In the genomic region with DNA sequence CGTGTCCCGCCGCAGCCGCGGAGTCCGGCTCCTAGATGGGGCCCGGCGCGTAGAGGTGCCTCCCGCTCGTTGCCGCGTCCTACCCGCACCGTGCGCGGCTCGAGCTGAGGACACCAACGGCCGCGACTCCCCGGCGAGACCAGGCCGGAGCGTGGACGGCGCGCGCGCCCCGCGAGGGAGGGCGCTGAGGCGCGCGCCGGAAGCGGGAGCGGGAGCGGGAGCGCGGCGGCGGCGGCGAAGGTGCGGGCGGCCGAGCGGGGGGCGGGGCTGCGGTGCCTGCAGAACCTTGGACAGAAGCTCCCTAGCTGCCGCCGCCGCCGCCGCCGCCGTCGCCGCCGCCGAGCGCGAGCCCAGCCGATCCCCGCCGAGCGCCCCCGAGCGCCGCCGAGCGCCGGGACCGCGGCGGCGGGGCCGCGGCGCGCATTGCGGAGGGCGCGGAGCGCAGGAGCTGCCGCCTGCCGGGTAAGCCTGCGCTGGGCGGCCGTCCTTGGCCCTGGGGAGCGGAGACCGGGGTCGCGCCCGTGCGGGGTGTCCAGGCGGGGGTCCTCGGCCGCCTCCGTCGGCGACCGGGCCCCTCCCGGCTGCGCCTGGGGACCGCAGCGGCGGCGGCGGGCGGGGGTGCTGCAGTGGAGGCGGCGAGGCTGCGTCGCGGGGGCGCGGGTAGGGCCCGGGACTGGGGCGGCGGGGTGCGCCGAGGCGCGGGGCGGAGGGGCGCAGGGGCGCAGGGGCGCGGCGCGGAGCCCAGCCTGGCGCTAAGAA, we compare ENCODE assay signal across 1 cellular context.
TF ChIP-seq lines count a peak whose summit lies in the region.

A gene (plus strand): TSS at position 293 of the 759 bp plus-strand sequence. CDS start 628 bp downstream, outside the sequence.

TF ChIP-seq in HEK293, 187 proteins besides CTCF, POLR2A, EP300 and RAD21 (continued from another document):
- TF ChIP-seq, protein P1, sequence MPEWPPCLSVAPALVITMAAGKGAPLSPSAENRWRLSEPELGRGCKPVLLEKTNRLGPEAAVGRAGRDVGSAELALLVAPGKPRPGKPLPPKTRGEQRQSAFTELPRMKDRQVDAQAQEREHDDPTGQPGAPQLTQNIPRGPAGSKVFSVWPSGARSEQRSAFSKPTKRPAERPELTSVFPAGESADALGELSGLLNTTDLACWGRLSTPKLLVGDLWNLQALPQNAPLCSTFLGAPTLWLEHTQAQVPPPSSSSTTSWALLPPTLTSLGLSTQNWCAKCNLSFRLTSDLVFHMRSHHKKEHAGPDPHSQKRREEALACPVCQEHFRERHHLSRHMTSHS (tag by site-specific recombination; IDR thresholded peaks at IDR 0.05) = no peak
- TF ChIP-seq ZNF114 (tag by site-specific recombination; IDR thresholded peaks at IDR 0.05) = no peak
- no peak for TF ChIP-seq ZBTB17 (tag by site-specific recombination; IDR thresholded peaks at IDR 0.05)
- no peak for TF ChIP-seq IKZF3 (tag by site-specific recombination; IDR thresholded peaks at IDR 0.05)
- no peak for TF ChIP-seq ZNF248 (tag by site-specific recombination; IDR thresholded peaks at IDR 0.05)
- no peak for TF ChIP-seq ZNF138 (tag by site-specific recombination; IDR thresholded peaks at IDR 0.05; ENCODE audit: borderline replicate concordance)
- no peak for TF ChIP-seq ZNF2 (tag by site-specific recombination; IDR thresholded peaks at IDR 0.05)
- no peak for TF ChIP-seq ZNF121 (tag by site-specific recombination; IDR thresholded peaks at IDR 0.05)
- TF ChIP-seq, protein P2, sequence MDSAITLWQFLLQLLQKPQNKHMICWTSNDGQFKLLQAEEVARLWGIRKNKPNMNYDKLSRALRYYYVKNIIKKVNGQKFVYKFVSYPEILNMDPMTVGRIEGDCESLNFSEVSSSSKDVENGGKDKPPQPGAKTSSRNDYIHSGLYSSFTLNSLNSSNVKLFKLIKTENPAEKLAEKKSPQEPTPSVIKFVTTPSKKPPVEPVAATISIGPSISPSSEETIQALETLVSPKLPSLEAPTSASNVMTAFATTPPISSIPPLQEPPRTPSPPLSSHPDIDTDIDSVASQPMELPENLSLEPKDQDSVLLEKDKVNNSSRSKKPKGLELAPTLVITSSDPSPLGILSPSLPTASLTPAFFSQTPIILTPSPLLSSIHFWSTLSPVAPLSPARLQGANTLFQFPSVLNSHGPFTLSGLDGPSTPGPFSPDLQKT (IDR thresholded peaks at IDR 0.05; ENCODE audit: borderline replicate concordance, low read depth, low read length) = no peak
- no peak for TF ChIP-seq ZNF830 (tag by site-specific recombination; IDR thresholded peaks at IDR 0.05; ENCODE audit: low read depth)
- no peak for TF ChIP-seq ZNF623 (tag by site-specific recombination; IDR thresholded peaks at IDR 0.05)
- TF ChIP-seq ZBTB48 (tag by site-specific recombination; IDR thresholded peaks at IDR 0.05) = no peak
- TF ChIP-seq, protein P3, sequence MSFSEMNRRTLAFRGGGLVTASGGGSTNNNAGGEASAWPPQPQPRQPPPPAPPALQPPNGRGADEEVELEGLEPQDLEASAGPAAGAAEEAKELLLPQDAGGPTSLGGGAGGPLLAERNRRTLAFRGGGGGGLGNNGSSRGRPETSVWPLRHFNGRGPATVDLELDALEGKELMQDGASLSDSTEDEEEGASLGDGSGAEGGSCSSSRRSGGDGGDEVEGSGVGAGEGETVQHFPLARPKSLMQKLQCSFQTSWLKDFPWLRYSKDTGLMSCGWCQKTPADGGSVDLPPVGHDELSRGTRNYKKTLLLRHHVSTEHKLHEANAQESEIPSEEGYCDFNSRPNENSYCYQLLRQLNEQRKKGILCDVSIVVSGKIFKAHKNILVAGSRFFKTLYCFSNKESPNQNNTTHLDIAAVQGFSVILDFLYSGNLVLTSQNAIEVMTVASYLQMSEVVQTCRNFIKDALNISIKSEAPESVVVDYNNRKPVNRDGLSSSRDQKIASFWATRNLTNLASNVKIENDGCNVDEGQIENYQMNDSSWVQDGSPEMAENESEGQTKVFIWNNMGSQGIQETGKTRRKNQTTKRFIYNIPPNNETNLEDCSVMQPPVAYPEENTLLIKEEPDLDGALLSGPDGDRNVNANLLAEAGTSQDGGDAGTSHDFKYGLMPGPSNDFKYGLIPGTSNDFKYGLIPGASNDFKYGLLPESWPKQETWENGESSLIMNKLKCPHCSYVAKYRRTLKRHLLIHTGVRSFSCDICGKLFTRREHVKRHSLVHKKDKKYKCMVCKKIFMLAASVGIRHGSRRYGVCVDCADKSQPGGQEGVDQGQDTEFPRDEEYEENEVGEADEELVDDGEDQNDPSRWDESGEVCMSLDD (tag by site-specific recombination; IDR thresholded peaks at IDR 0.05) = no peak
- TF ChIP-seq ZNF341 (tag by site-specific recombination; IDR thresholded peaks at IDR 0.05; ENCODE audit: low read depth) = no peak
- peak; percentile 50; the same call in 1 of the 2 replicates for TF ChIP-seq ZNF677 (tag by site-specific recombination; IDR thresholded peaks at IDR 0.05)
- TF ChIP-seq SP2 (tag by site-specific recombination; IDR thresholded peaks at IDR 0.05) = no peak
- TF ChIP-seq ZNF596 (tag by site-specific recombination; IDR thresholded peaks at IDR 0.05) = 0 out of 2 replicates have a peak, but pooled peaks have one; percentile 7
- TF ChIP-seq, protein P4, sequence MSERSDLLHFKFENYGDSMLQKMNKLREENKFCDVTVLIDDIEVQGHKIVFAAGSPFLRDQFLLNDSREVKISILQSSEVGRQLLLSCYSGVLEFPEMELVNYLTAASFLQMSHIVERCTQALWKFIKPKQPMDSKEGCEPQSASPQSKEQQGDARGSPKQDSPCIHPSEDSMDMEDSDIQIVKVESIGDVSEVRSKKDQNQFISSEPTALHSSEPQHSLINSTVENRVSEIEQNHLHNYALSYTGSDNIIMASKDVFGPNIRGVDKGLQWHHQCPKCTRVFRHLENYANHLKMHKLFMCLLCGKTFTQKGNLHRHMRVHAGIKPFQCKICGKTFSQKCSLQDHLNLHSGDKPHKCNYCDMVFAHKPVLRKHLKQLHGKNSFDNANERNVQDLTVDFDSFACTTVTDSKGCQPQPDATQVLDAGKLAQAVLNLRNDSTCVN (tag by site-specific recombination; optimal IDR thresholded peaks at IDR 0.05) = peak; percentile 24
- no peak for TF ChIP-seq ZNF335 (tag by site-specific recombination; conservative IDR thresholded peaks at IDR 0.05)
- TF ChIP-seq ZNF433 (tag by site-specific recombination; IDR thresholded peaks at IDR 0.05; ENCODE audit: low read depth) = no peak
